Comparison of ENCODE assay signal across 9 cellular contexts in the genomic region with DNA sequence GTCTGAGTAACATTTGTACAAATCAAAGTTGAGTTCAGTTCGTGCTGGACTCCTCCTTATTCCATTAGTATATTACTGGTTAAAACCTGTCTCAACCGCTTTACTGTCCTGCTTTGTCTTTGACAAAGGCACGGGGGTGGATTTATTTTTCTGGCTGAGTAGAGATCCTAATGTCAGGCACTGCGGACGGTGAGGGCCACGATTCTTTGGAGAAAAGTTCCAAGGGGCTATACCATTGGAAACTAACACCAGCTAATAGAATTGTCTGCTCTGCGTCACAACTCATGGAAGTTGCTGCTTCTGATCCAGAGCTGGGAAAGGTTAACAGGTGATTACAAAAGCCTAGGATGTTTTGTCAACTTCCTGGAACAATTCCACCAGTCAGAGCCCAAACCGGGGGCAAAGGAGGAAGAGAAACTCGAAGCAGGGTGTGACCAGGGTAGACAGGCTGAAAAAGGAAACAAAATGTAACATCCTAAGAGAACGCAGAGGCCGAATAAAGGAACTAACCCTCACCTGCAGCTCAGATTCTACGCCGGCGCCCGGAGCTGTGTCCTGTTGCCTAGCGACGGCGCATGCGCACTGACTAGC. TPM values are rescaled to one million over a fixed set of nuclear protein-coding genes. Genes with fewer than 3 reads are reported as not detected.
DNase-seq lines count a peak whose midpoint lies in the region; ATAC-seq and TF ChIP-seq lines count a peak whose summit lies in the region.
"Had no signal": no experiment of that assay in that cellular context is flagged by ENCODE, and none has a peak within 500 bp of the region (broad histone marks: within the 10 kb centered on the region; RNA-seq: fewer than 3 reads in every experiment).

No MANE protein-coding gene starts in this region.

- H3K36me3 Mint-ChIP-seq in activated naive CD8-positive, alpha-beta T cell treated with anti-CD3 and anti-CD28 coated beads for 36 hours = no peaks in the 10 kb centered on the region

- peaks cover 17% of the 10 kb centered on the region for H3K4me1 ChIP-seq in left ventricle myocardium inferior
- peaks cover 5% of the 10 kb centered on the region for H3K4me1 ChIP-seq in thymus (ENCODE audit: control insufficient read depth, insufficient read depth, low read length)

- H3K4me3 ChIP-seq in left ventricle myocardium inferior (peak overlapping the region; percentile 73), thymus (ENCODE audit: low read length) (peak overlapping the region; percentile 54)

- H3K27ac ChIP-seq in left ventricle myocardium inferior (replicated peaks) (peak overlapping the region; percentile 66), thymus (ENCODE audit: low read depth) (peak overlapping the region; percentile 88)

- 18% methylated on average over 19 of the region's 19 CpGs for WGBS in thymus

- peaks cover 14% of the 10 kb centered on the region for H3K4me1 Mint-ChIP-seq in activated naive CD8-positive, alpha-beta T cell treated with anti-CD3 and anti-CD28 coated beads for 36 hours

- TF ChIP-seq CTCF in left ventricle myocardium inferior (IDR thresholded peaks at IDR 0.05; ENCODE audit: borderline replicate concordance) (no peak), GM10266 (IDR thresholded peaks at IDR 0.05; ENCODE audit: control insufficient read depth, insufficient read depth, low read depth, missing control alignments) (no peak)

- peaks cover 3% of the 10 kb centered on the region for H3K27me3 Mint-ChIP-seq in activated naive CD8-positive, alpha-beta T cell treated with anti-CD3 and anti-CD28 coated beads for 36 hours

- intact Hi-C loops in left ventricle myocardium inferior (cut with micrococcal nuclease) (no loop called here), Right ventricle myocardium superior (cut with DNase I) (no loop called here)

- H3K9me3 ChIP-seq in left ventricle myocardium inferior (replicated peaks) (peaks cover 13% of the 10 kb centered on the region), thymus (ENCODE audit: control insufficient read depth) (no peaks in the 10 kb centered on the region)

- no peak for DNase-seq in left ventricle myocardium inferior
- DNase-seq in Right ventricle myocardium superior = no peak
- DNase-seq in activated naive CD8-positive, alpha-beta T cell treated with anti-CD3 and anti-CD28 coated beads for 36 hours = no peak
- peak; percentile 63 for DNase-seq in kidney glomerular epithelial cell (lab: John Stamatoyannopoulos, UW)
- no peak for DNase-seq in GM10266 (ENCODE audit: extremely low spot score)
- no peak for DNase-seq in activated effector memory CD4-positive, alpha-beta T cell treated with Interleukin-2 at 50 U/mL for 16 hours

- H3K9me3 Mint-ChIP-seq in activated naive CD8-positive, alpha-beta T cell treated with anti-CD3 and anti-CD28 coated beads for 36 hours = peaks cover 3% of the 10 kb centered on the region

- peak overlapping the region; percentile 91 for H3K4me3 Mint-ChIP-seq in activated naive CD8-positive, alpha-beta T cell treated with anti-CD3 and anti-CD28 coated beads for 36 hours

- H3K36me3 ChIP-seq in left ventricle myocardium inferior (no peaks in the 10 kb centered on the region), thymus (ENCODE audit: control insufficient read depth, insufficient read depth) (no peaks in the 10 kb centered on the region)

- no peak for ATAC-seq in Right ventricle myocardium superior (ENCODE audit: poor library complexity)
- peak; percentile 88 for ATAC-seq in HG03378 (IDR thresholded peaks at IDR 0.05; ENCODE audit: unreplicated experiment)

- H3K27me3 ChIP-seq in left ventricle myocardium inferior (ENCODE audit: low read depth) (peaks cover 4% of the 10 kb centered on the region), thymus (ENCODE audit: control insufficient read depth, insufficient read depth) (peaks cover 4% of the 10 kb centered on the region)

- H3K27ac Mint-ChIP-seq in activated naive CD8-positive, alpha-beta T cell treated with anti-CD3 and anti-CD28 coated beads for 36 hours = peak overlapping the region; percentile 96

RNA-seq across cellular contexts. Expression of a gene that starts 12.4 kb away (rescaled TPM):
- total RNA-seq in left ventricle myocardium inferior = not detected
- 0.13 TPM for total RNA-seq in Right ventricle myocardium superior
- not detected for total RNA-seq in activated naive CD8-positive, alpha-beta T cell treated with anti-CD3 and anti-CD28 coated beads for 36 hours
- 0.62 TPM for polyA plus RNA-seq in thymus
- total RNA-seq: myocyte had no signal

RNA-seq across cellular contexts. Expression of a gene that starts 38.2 kb away (rescaled TPM):
- total RNA-seq in left ventricle myocardium inferior (not detected), Right ventricle myocardium superior (not detected)
- under 1 TPM in 1 of 2 experiments, not detected in 1; 0.19 TPM for total RNA-seq in activated naive CD8-positive, alpha-beta T cell treated with anti-CD3 and anti-CD28 coated beads for 36 hours
- 0.34 TPM for polyA plus RNA-seq in thymus
- total RNA-seq: myocyte had no signal
